In the genomic region with DNA sequence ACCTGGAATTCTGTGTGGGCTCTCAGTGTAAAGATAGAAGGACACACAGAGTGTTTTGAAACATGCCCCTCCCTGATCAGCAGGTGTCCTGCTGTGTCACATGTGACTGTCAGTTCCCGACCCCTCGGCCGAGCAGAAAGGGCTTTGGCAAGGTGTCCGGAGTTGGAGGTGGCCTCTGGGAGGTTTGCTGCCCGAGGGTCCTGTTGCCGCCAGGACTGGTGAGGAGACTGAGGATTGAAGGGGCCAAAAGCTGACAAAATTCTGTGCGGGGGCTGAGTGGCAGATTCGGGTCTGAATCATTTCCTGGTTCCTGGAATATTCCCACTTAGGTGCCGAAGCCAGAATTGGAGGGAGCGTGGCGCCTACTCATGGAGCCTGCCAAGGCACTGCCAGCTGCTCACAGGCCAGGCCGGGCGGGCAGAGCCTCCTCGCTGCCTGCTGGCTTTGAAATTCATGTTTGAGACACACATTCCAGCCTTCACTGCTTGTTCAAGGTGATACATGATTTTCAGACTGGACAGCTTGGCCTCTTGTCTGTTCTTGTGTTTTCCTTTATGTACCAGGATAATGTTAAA, we compare ENCODE assay signal across 20 cellular contexts.
DNase-seq lines count a peak whose midpoint lies in the region; ATAC-seq and TF ChIP-seq lines count a peak whose summit lies in the region.
"Had no signal": no experiment of that assay in that cellular context is flagged by ENCODE, and none has a peak within 500 bp of the region (broad histone marks: within the 10 kb centered on the region; RNA-seq: fewer than 3 reads in every experiment).

No MANE protein-coding gene starts in this region.

- H3K4me3 Mint-ChIP-seq in CD8-positive, alpha-beta memory T cell: no peak overlapping the region
- H3K4me3 Mint-ChIP-seq in endodermal cell: no peak overlapping the region
- H3K4me3 Mint-ChIP-seq: activated CD4-positive, alpha-beta memory T cell treated with anti-CD3 and anti-CD28 coated beads for 36 hours; activated naive CD4-positive, alpha-beta T cell treated with anti-CD3 and anti-CD28 coated beads, Interleukin-2, amount 50 U/mL, for 24 hours; GM23338; neural progenitor cell; stimulated activated effector memory CD8-positive, alpha-beta T cell treated with anti-CD3 and anti-CD28 coated beads, Interleukin-12 subunit alpha, Interleukin-12 subunit beta, amount 100 ng/mL, for 72 hours; T-helper 2 cell treated with Interferon-gamma antibody and Interleukin-4, amounts not matched to agents 5 μg/mL and 100 μg/mL, for 36 hours; WTC11 had no signal

- H3K27me3 ChIP-seq in CD8-positive, alpha-beta memory T cell (ENCODE audit: insufficient read depth, low read length, poor library complexity, severe bottlenecking): no peaks in the 10 kb centered on the region
- H3K27me3 ChIP-seq in endodermal cell (ENCODE audit: control insufficient read depth, insufficient read depth, low read length, poor library complexity, severe bottlenecking): no peaks in the 10 kb centered on the region
- H3K27me3 ChIP-seq: foreskin keratinocyte, neural progenitor cell had no signal

- H3K36me3 ChIP-seq in CD8-positive, alpha-beta memory T cell (ENCODE audit: insufficient read depth, low read length): no peaks in the 10 kb centered on the region
- no peaks in the 10 kb centered on the region for H3K36me3 ChIP-seq in endodermal cell (ENCODE audit: control insufficient read depth, insufficient read depth, low read length)
- H3K36me3 ChIP-seq: neural progenitor cell had no signal

- no peak for DNase-seq in CD8-positive, alpha-beta memory T cell
- DNase-seq in NCI-H1694 (lab: John Stamatoyannopoulos, UW) (peak; percentile 31), endodermal cell (peak; percentile 44), pons (ENCODE audit: low spot score) (peak; percentile 52), SHP77 treated with DMSO at 0.1 percent for 48 hours (lab: John Stamatoyannopoulos, UW) (no peak)
- DNase-seq in stimulated activated CD8-positive, alpha-beta memory T cell treated with anti-CD3 and anti-CD28 coated beads, Interleukin-4, amount 100 ng/mL, for 48 hours: no peak
- DNase-seq: activated CD4-positive, alpha-beta memory T cell treated with anti-CD3 and anti-CD28 coated beads for 36 hours; foreskin keratinocyte; mucosa of descending colon; NCI-H1105 treated with DMSO at 0.1 percent for 48 hours; stimulated activated CD4-positive, alpha-beta T cell treated with anti-CD3 and anti-CD28 coated beads, Interleukin-15, amount 100 ng/mL, for 24 hours had no signal

- H3K9me3 Mint-ChIP-seq in CD8-positive, alpha-beta memory T cell: no peaks in the 10 kb centered on the region
- no peaks in the 10 kb centered on the region for H3K9me3 Mint-ChIP-seq in endodermal cell
- H3K9me3 Mint-ChIP-seq: activated CD4-positive, alpha-beta memory T cell treated with anti-CD3 and anti-CD28 coated beads for 36 hours; activated naive CD4-positive, alpha-beta T cell treated with anti-CD3 and anti-CD28 coated beads, Interleukin-2, amount 50 U/mL, for 24 hours; GM23338; neural progenitor cell; stimulated activated effector memory CD8-positive, alpha-beta T cell treated with anti-CD3 and anti-CD28 coated beads, Interleukin-12 subunit alpha, Interleukin-12 subunit beta, amount 100 ng/mL, for 72 hours; T-helper 2 cell treated with Interferon-gamma antibody and Interleukin-4, amounts not matched to agents 5 μg/mL and 100 μg/mL, for 36 hours; WTC11 had no signal

- peaks cover 0 to 7% (median 0%) of the 10 kb centered on the region in 3 donors for H3K36me3 Mint-ChIP-seq in CD8-positive, alpha-beta memory T cell
- no peaks in the 10 kb centered on the region for H3K36me3 Mint-ChIP-seq in endodermal cell (ENCODE audit: low read depth)
- H3K36me3 Mint-ChIP-seq: activated CD4-positive, alpha-beta memory T cell treated with anti-CD3 and anti-CD28 coated beads for 36 hours; stimulated activated effector memory CD8-positive, alpha-beta T cell treated with anti-CD3 and anti-CD28 coated beads, Interleukin-12 subunit alpha, Interleukin-12 subunit beta, amount 100 ng/mL, for 72 hours; WTC11 had no signal

- TF ChIP-seq CTCF in endodermal cell (conservative IDR thresholded peaks at IDR 0.05): no peak

- H3K27ac Mint-ChIP-seq in CD8-positive, alpha-beta memory T cell: no peak overlapping the region
- H3K27ac Mint-ChIP-seq in endodermal cell: no peak overlapping the region
- H3K27ac Mint-ChIP-seq: activated CD4-positive, alpha-beta memory T cell treated with anti-CD3 and anti-CD28 coated beads for 36 hours; activated naive CD4-positive, alpha-beta T cell treated with anti-CD3 and anti-CD28 coated beads, Interleukin-2, amount 50 U/mL, for 24 hours; GM23338; neural progenitor cell; stimulated activated effector memory CD8-positive, alpha-beta T cell treated with anti-CD3 and anti-CD28 coated beads, Interleukin-12 subunit alpha, Interleukin-12 subunit beta, amount 100 ng/mL, for 72 hours; T-helper 2 cell treated with Interferon-gamma antibody and Interleukin-4, amounts not matched to agents 5 μg/mL and 100 μg/mL, for 36 hours had no signal

- peaks cover 10 to 54% (median 31%) of the 10 kb centered on the region in 3 donors for H3K4me1 Mint-ChIP-seq in CD8-positive, alpha-beta memory T cell
- peaks cover 11% of the 10 kb centered on the region for H3K4me1 Mint-ChIP-seq in endodermal cell
- H3K4me1 Mint-ChIP-seq: GM23338; neural progenitor cell; stimulated activated effector memory CD8-positive, alpha-beta T cell treated with anti-CD3 and anti-CD28 coated beads, Interleukin-12 subunit alpha, Interleukin-12 subunit beta, amount 100 ng/mL, for 72 hours; WTC11 had no signal

- peak overlapping the region; percentile 55 for H3K27ac ChIP-seq in CD8-positive, alpha-beta memory T cell (ENCODE audit: low read depth, low read length)
- H3K27ac ChIP-seq in endodermal cell (ENCODE audit: low read depth, low read length): no peak overlapping the region
- H3K27ac ChIP-seq: coronary artery, foreskin keratinocyte, neural progenitor cell, SK-N-MC had no signal

- H3K27me3 Mint-ChIP-seq in CD8-positive, alpha-beta memory T cell: peaks cover 0 to 1% of the 10 kb centered on the region in 2 donors
- H3K27me3 Mint-ChIP-seq in endodermal cell (ENCODE audit: insufficient read depth): no peaks in the 10 kb centered on the region
- H3K27me3 Mint-ChIP-seq: activated CD4-positive, alpha-beta memory T cell treated with anti-CD3 and anti-CD28 coated beads for 36 hours; activated naive CD4-positive, alpha-beta T cell treated with anti-CD3 and anti-CD28 coated beads, Interleukin-2, amount 50 U/mL, for 24 hours had no signal

- no peak overlapping the region for H3K9ac ChIP-seq in endodermal cell (ENCODE audit: extremely low read depth, low read length, poor library complexity, severe bottlenecking)
- H3K9ac ChIP-seq: neural progenitor cell had no signal

- no peak for ATAC-seq in GM18873 (IDR thresholded peaks at IDR 0.05; ENCODE audit: low FRiP score, unreplicated experiment)
- ATAC-seq: foreskin keratinocyte; GM23338; mucosa of descending colon; stimulated activated effector memory CD8-positive, alpha-beta T cell treated with anti-CD3 and anti-CD28 coated beads, Interleukin-12 subunit alpha, Interleukin-12 subunit beta, amount 100 ng/mL, for 72 hours; WTC11 had no signal

- WGBS in endodermal cell (ENCODE audit: insufficient coverage in 1 of 2, insufficient read length in 1 of 2), 2 experiments: 95 to 97% methylated on average over 11 to 14 of the region's 14 CpGs

- no peaks in the 10 kb centered on the region for H3K9me3 ChIP-seq in CD8-positive, alpha-beta memory T cell (ENCODE audit: low read length)
- H3K9me3 ChIP-seq in endodermal cell (ENCODE audit: control insufficient read depth, low read length): no peaks in the 10 kb centered on the region
- H3K9me3 ChIP-seq: mucosa of descending colon had no signal

- CTCF ChIA-PET in CD8-positive, alpha-beta memory T cell (lab: Charles Lee): no interaction called here

- H3K4me1 ChIP-seq in CD8-positive, alpha-beta memory T cell (ENCODE audit: insufficient read depth, low read length): no peaks in the 10 kb centered on the region
- H3K4me1 ChIP-seq in endodermal cell (ENCODE audit: control insufficient read depth, insufficient read depth, low read length): peaks cover 2% of the 10 kb centered on the region
- H3K4me1 ChIP-seq: foreskin keratinocyte, neural progenitor cell had no signal

- POLR2A ChIA-PET in CD8-positive, alpha-beta memory T cell (lab: Charles Lee): no interaction called here

- H3K4me3 ChIP-seq in CD8-positive, alpha-beta memory T cell (ENCODE audit: low read length): no peak overlapping the region
- H3K4me3 ChIP-seq in endodermal cell (ENCODE audit: low read length): no peak overlapping the region
- H3K4me3 ChIP-seq: coronary artery, GM23338, mucosa of descending colon, neural progenitor cell, SK-N-MC had no signal

Comparison
In these comparisons a context has a peak if more than half of its experiments do, and no peak if none do; other contexts are left out.
1. DNase-seq: peak in NCI-H1694 (single experiment), endodermal cell (single experiment) and pons (single experiment); none in CD8-positive, alpha-beta memory T cell (0 of 5), stimulated activated CD8-positive, alpha-beta memory T cell treated with anti-CD3 and anti-CD28 coated beads, Interleukin-4, amount 100 ng/mL, for 48 hours (single experiment) and SHP77 treated with DMSO at 0.1 percent for 48 hours (single experiment).